24 cellular contexts compared by ENCODE assay signal in genomic region chr5:102850503-102850902, GRCh38.
A peak's percentile ranks its signal among the peaks of the same experiment; 100 is the strongest.
DNase-seq lines count a peak whose midpoint lies in the region; ATAC-seq and TF ChIP-seq lines count a peak whose summit lies in the region.
"Had no signal": no experiment of that assay in that cellular context is flagged by ENCODE, and none has a peak within 500 bp of the region (broad histone marks: within the 10 kb centered on the region; RNA-seq: fewer than 3 reads in every experiment).

No MANE protein-coding gene starts in this region.

- H3K4me2 ChIP-seq in IMR-90 (ENCODE audit: low read depth, low read length) = no peak overlapping the region
- H3K4me2 ChIP-seq in neural progenitor cell = no peak overlapping the region
- H3K4me2 ChIP-seq: BLaER1, PC-9 had no signal

- in situ Hi-C loops in IMR-90 (cut with MboI; ENCODE audit: low sequenced_read_pairs) = no loop called here

- no peak overlapping the region for H2BK120ac ChIP-seq in IMR-90 (ENCODE audit: low read depth, low read length)

- H3K27me3 Mint-ChIP-seq in glutamatergic neuron (ENCODE audit: unreplicated experiment) (no peaks in the 10 kb centered on the region), neural progenitor cell (ENCODE audit: insufficient read depth, low read depth) (no peaks in the 10 kb centered on the region)
- H3K27me3 Mint-ChIP-seq: CD4-positive, alpha-beta memory T cell had no signal

- no peak overlapping the region for H4K91ac ChIP-seq in IMR-90 (ENCODE audit: insufficient read depth, low read depth, low read length)

- no peak overlapping the region for H2AK9ac ChIP-seq in IMR-90 (replicated peaks; ENCODE audit: low read depth, low read length, poor library complexity)

- no peak overlapping the region for H2BK15ac ChIP-seq in IMR-90 (ENCODE audit: low read depth, low read length)

- H3K27me3 ChIP-seq in IMR-90 (ENCODE audit: control insufficient read depth, insufficient read depth, low read length) = no peaks in the 10 kb centered on the region
- H3K27me3 ChIP-seq in neural progenitor cell = no peaks in the 10 kb centered on the region
- H3K27me3 ChIP-seq: BLaER1 had no signal

- H2BK5ac ChIP-seq in IMR-90 (ENCODE audit: low read depth, low read length, poor library complexity, severe bottlenecking) = no peak overlapping the region

- dilution Hi-C loops in IMR-90 (cut with HindIII; ENCODE audit: low sequenced_read_pairs, unreplicated experiment) = no loop called here

- H3K18ac ChIP-seq in IMR-90 (ENCODE audit: low read depth, low read length) = no peak overlapping the region

- H3K36me3 Mint-ChIP-seq in glutamatergic neuron (ENCODE audit: unreplicated experiment) = no peaks in the 10 kb centered on the region
- peaks cover 28% of the 10 kb centered on the region for H3K36me3 Mint-ChIP-seq in neural progenitor cell

- no TSS peak for BruUV-seq in IMR-90 (replicated peaks; lab: Mats Ljungman, UMichigan)

- ATAC-seq in IMR-90 (ENCODE audit: low read depth) (no peak), HG03045 (IDR thresholded peaks at IDR 0.05; ENCODE audit: unreplicated experiment) (no peak)
- ATAC-seq: HepG2 had no signal

- peaks cover 4% of the 10 kb centered on the region for H3K4me1 ChIP-seq in IMR-90 (ENCODE audit: control insufficient read depth, insufficient read depth, low read length)
- H3K4me1 ChIP-seq in neural progenitor cell = no peaks in the 10 kb centered on the region
- H3K4me1 ChIP-seq: BLaER1 had no signal

- TF ChIP-seq POLR2A in IMR-90 (IDR thresholded peaks at IDR 0.05; ENCODE audit: low read depth, low read length) = no peak

- H3F3A ChIP-seq in neural progenitor cell (ENCODE audit: low read depth) = no peaks in the 10 kb centered on the region

- intact Hi-C loops in IMR-90 (cut with micrococcal nuclease) = no loop called here

- no peaks in the 10 kb centered on the region for H3K36me3 ChIP-seq in IMR-90 (ENCODE audit: control insufficient read depth, insufficient read depth, low read length)
- no peaks in the 10 kb centered on the region for H3K36me3 ChIP-seq in neural progenitor cell

- no peak overlapping the region for H4K5ac ChIP-seq in IMR-90 (ENCODE audit: low read depth, low read length)

- H2AK5ac ChIP-seq in IMR-90 (ENCODE audit: low read depth, low read length) = no peak overlapping the region

- no peak overlapping the region for H3K14ac ChIP-seq in IMR-90 (replicated peaks; ENCODE audit: low read depth, low read length)

- H3K4me3 Mint-ChIP-seq in glutamatergic neuron (ENCODE audit: unreplicated experiment) = no peak overlapping the region
- no peak overlapping the region for H3K4me3 Mint-ChIP-seq in neural progenitor cell
- H3K4me3 Mint-ChIP-seq: CD4-positive, alpha-beta memory T cell had no signal

- POLR2A ChIA-PET in IMR-90 (lab: Charles Lee; ENCODE audit: unreplicated experiment) = no interaction called here

- no peak overlapping the region for H4K8ac ChIP-seq in IMR-90 (ENCODE audit: low read depth in 2 of 2, low read length in 2 of 2)

- no peak for TF ChIP-seq RAD21 in IMR-90 (IDR thresholded peaks at IDR 0.05; ENCODE audit: low read length)

- TF ChIP-seq CTCF in IMR-90 (conservative IDR thresholded peaks at IDR 0.05; ENCODE audit: low read depth, low read length) = no peak
- TF ChIP-seq CTCF in glutamatergic neuron (IDR thresholded peaks at IDR 0.05; ENCODE audit: partially characterized antibody, unreplicated experiment) = no peak
- no peak for TF ChIP-seq CTCF in neural progenitor cell (IDR thresholded peaks at IDR 0.05)

- no peak overlapping the region for H3K27ac ChIP-seq in IMR-90 (ENCODE audit: insufficient read depth, low read length)
- no peak overlapping the region for H3K27ac ChIP-seq in neural progenitor cell
- H3K27ac ChIP-seq: BLaER1, GM23248, HL-60, PC-9, SK-N-MC had no signal

- CTCF ChIA-PET in IMR-90 (lab: Yijun Ruan, JAX) = no interaction called here

- H3K4me3 ChIP-seq in IMR-90 (ENCODE audit: insufficient read depth, low read depth, low read length) (no peak overlapping the region), neural progenitor cell (no peak overlapping the region)
- H3K4me3 ChIP-seq: BLaER1, GM23248, PC-9, SK-N-MC had no signal

- no peaks in the 10 kb centered on the region for H3K9me3 Mint-ChIP-seq in glutamatergic neuron (ENCODE audit: unreplicated experiment)
- peaks cover 19% of the 10 kb centered on the region for H3K9me3 Mint-ChIP-seq in neural progenitor cell

- peaks cover 2% of the 10 kb centered on the region; the same call in 1 of the 2 replicates for H3K9me1 ChIP-seq in IMR-90 (ENCODE audit: insufficient read depth, low read length)

- DNase-seq in EH (ENCODE audit: low read depth) = peak; percentile 4
- DNase-seq in IMR-90 = no peak
- DNase-seq in glutamatergic neuron = no peak
- DNase-seq in neural progenitor cell (ENCODE audit: low spot score) = no peak
- no peak for DNase-seq in putamen (ENCODE audit: low spot score)
- DNase-seq in NCI-H446 (lab: John Stamatoyannopoulos, UW) = no peak
- DNase-seq: CD4-positive, alpha-beta memory T cell; DMS153; GM23248; KG1; NCI-H1092; NCI-H1436; NCI-H187 treated with DMSO at 0.1 percent for 48 hours; NCI-H2227 treated with DMSO at 0.1 percent for 48 hours; NCI-H510A treated with DMSO at 0.1 percent for 48 hours; NCI-H748 treated with DMSO at 0.1 percent for 48 hours; PC-9; RPMI8226; SHP77 treated with DMSO at 0.1 percent for 48 hours had no signal

- H3K79me1 ChIP-seq in IMR-90 (ENCODE audit: low read depth in 1 of 2, low read length in 2 of 2) = peaks cover 3 to 6% of the 10 kb centered on the region in 2 experiments; a peak in 2 of 4 replicates

- no peak overlapping the region for H3K23ac ChIP-seq in IMR-90 (ENCODE audit: low read depth, low read length)

- no peaks in the 10 kb centered on the region for H3K9me3 ChIP-seq in IMR-90 (ENCODE audit: control insufficient read depth, insufficient read depth, low read length)
- H3K9me3 ChIP-seq in neural progenitor cell (ENCODE audit: low read depth) = no peaks in the 10 kb centered on the region
- H3K9me3 ChIP-seq: BLaER1 had no signal

- H3K56ac ChIP-seq in IMR-90 (ENCODE audit: extremely low read depth, insufficient read depth, low read length) = no peak overlapping the region

- H3K79me2 ChIP-seq in neural progenitor cell (ENCODE audit: low read depth) = no peaks in the 10 kb centered on the region

- H4K20me1 ChIP-seq in IMR-90 (ENCODE audit: insufficient read depth, low read length) (no peaks in the 10 kb centered on the region), neural progenitor cell (ENCODE audit: low read depth) (no peaks in the 10 kb centered on the region)

- peaks cover 9% of the 10 kb centered on the region for H3K4me1 Mint-ChIP-seq in glutamatergic neuron (ENCODE audit: low read depth, unreplicated experiment)
- peaks cover 13% of the 10 kb centered on the region for H3K4me1 Mint-ChIP-seq in neural progenitor cell

- H3K9ac ChIP-seq in IMR-90 (ENCODE audit: low read depth, low read length) = no peak overlapping the region
- no peak overlapping the region for H3K9ac ChIP-seq in neural progenitor cell
- H3K9ac ChIP-seq: BLaER1, GM23248 had no signal

- H2AFZ ChIP-seq in IMR-90 (replicated peaks; ENCODE audit: low read length, poor library complexity) (no peak overlapping the region), neural progenitor cell (replicated peaks) (no peak overlapping the region)
- H2AFZ ChIP-seq: GM23248, PC-9 had no signal

- no CpG with 5 or more reads among the region's 7 CpGs for WGBS in IMR-90 (ENCODE audit: extremely low coverage in 2 of 2, insufficient read length in 1 of 2), 2 experiments

- no peak overlapping the region for H3K4ac ChIP-seq in IMR-90 (ENCODE audit: low read depth, low read length)

- peak overlapping the region; percentile 34 for H3K27ac Mint-ChIP-seq in glutamatergic neuron (ENCODE audit: unreplicated experiment)
- H3K27ac Mint-ChIP-seq in neural progenitor cell = peak overlapping the region; percentile 7
- H3K27ac Mint-ChIP-seq: CD4-positive, alpha-beta memory T cell had no signal

- no peak overlapping the region for H2BK20ac ChIP-seq in IMR-90 (ENCODE audit: low read depth, low read length)

TF ChIP-seq in IMR-90, 13 proteins besides CTCF, POLR2A, EP300 and RAD21:
- TF ChIP-seq MAFK (IDR thresholded peaks at IDR 0.05; ENCODE audit: low read depth, low read length) = no peak
- TF ChIP-seq RCOR1 (IDR thresholded peaks at IDR 0.05; ENCODE audit: insufficient replicate concordance, low read length) = no peak
- TF ChIP-seq USF2 (IDR thresholded peaks at IDR 0.05; ENCODE audit: low read depth, low read length) = peak; percentile 59
